ENCODE assay signal across 16 cellular contexts in genomic region chr6:14068133-14068532, GRCh38. TPM values are rescaled to one million over a fixed set of nuclear protein-coding genes. Genes with fewer than 3 reads are reported as not detected.
DNase-seq lines count a peak whose midpoint lies in the region; ATAC-seq and TF ChIP-seq lines count a peak whose summit lies in the region.
"Had no signal": no experiment of that assay in that cellular context is flagged by ENCODE, and none has a peak within 500 bp of the region (broad histone marks: within the 10 kb centered on the region; RNA-seq: fewer than 3 reads in every experiment).

No MANE protein-coding gene starts in this region.

- TF ChIP-seq CTCF in fibroblast of lung (conservative IDR thresholded peaks at IDR 0.05 in 1 of 2, IDR thresholded peaks at IDR 0.05 in 1 of 2; ENCODE audit: low read depth in 1 of 2, low read length in 2 of 2) (no peak), heart left ventricle (IDR thresholded peaks at IDR 0.05) (no peak)

- no peaks in the 10 kb centered on the region for H3K27me3 ChIP-seq in fibroblast of lung (ENCODE audit: control insufficient read depth, insufficient read depth, low read length)
- no peaks in the 10 kb centered on the region for H3K27me3 ChIP-seq in heart left ventricle
- H3K27me3 ChIP-seq: neural progenitor cell had no signal

- no peak overlapping the region for H3K27ac Mint-ChIP-seq in activated T-cell treated with anti-CD3 and anti-CD28 coated beads, Interleukin-2, amount 50 U/mL, for 72 hours
- H3K27ac Mint-ChIP-seq in stimulated activated memory B cell treated with anti-CD40 and anti-IgM and Interleukin-4, amounts not matched to agents 10 μg/mL and 1 μg/mL and 100 μg/mL, for 72 hours, result peak overlapping the region; percentile 96
- H3K27ac Mint-ChIP-seq in activated CD4-positive, alpha-beta T cell treated with anti-CD3 and anti-CD28 coated beads for 36 hours, result no peak overlapping the region
- H3K27ac Mint-ChIP-seq: activated naive CD4-positive, alpha-beta T cell treated with anti-CD3 and anti-CD28 coated beads, Interleukin-2, amount 50 U/mL, for 24 hours; endodermal cell had no signal

- DNase-seq in activated T-cell treated with anti-CD3 and anti-CD28 coated beads, Interleukin-2, amount 50 U/mL, for 72 hours, result no peak
- DNase-seq in activated T-cell treated with anti-CD3 and anti-CD28 coated beads for 4 hours (no peak), SW480 (ENCODE audit: low spot score) (peak; percentile 32), fibroblast of lung (ENCODE audit: low read depth in 2 of 2) (peak; percentile 86 to 98), heart left ventricle (no peak), DMS79 (lab: John Stamatoyannopoulos, UW) (no peak)
- DNase-seq in activated CD4-positive, alpha-beta T cell treated with anti-CD3 and anti-CD28 coated beads for 36 hours, result no peak
- DNase-seq: activated CD4-positive, CD25-positive, alpha-beta regulatory T cell treated with anti-CD3 and anti-CD28 coated beads, Interleukin-2, amount 50 U/mL, for 72 hours; AML-193; endodermal cell; NCI-H2227 treated with DMSO at 0.1 percent for 48 hours; Right ventricle myocardium superior had no signal

- TF ChIP-seq POLR2A in heart left ventricle (IDR thresholded peaks at IDR 0.05), result no peak

- intact Hi-C loops in heart left ventricle (cut with DNase I), result loop anchor here in 8 of 10 donors (2.0 to 10.0 kb wide), 7 partner anchors 156 to 736 kb away; no protein-coding TSS in a partner anchor
- intact Hi-C loops in activated CD4-positive, alpha-beta T cell treated with anti-CD3 and anti-CD28 coated beads for 36 hours (cut with DNase I, micrococcal nuclease), result loop anchor here (5.0 kb wide), 5 partner anchors 74 to 1176 kb away; partner anchors contain the start of gene SIRT5 (in 1 of the 2)

- no peaks in the 10 kb centered on the region for H4K20me1 ChIP-seq in fibroblast of lung (ENCODE audit: control insufficient read depth, extremely low read depth, insufficient read depth, low read length)

- H3K9me3 ChIP-seq in fibroblast of lung (ENCODE audit: control insufficient read depth, insufficient read depth, low read depth, low read length), result no peaks in the 10 kb centered on the region
- no peaks in the 10 kb centered on the region for H3K9me3 ChIP-seq in heart left ventricle

- no peaks in the 10 kb centered on the region for H3K9me3 Mint-ChIP-seq in activated T-cell treated with anti-CD3 and anti-CD28 coated beads, Interleukin-2, amount 50 U/mL, for 72 hours
- no peaks in the 10 kb centered on the region for H3K9me3 Mint-ChIP-seq in stimulated activated memory B cell treated with anti-CD40 and anti-IgM and Interleukin-4, amounts not matched to agents 10 μg/mL and 1 μg/mL and 100 μg/mL, for 72 hours
- no peaks in the 10 kb centered on the region for H3K9me3 Mint-ChIP-seq in activated CD4-positive, alpha-beta T cell treated with anti-CD3 and anti-CD28 coated beads for 36 hours (ENCODE audit: low read depth)
- H3K9me3 Mint-ChIP-seq: activated naive CD4-positive, alpha-beta T cell treated with anti-CD3 and anti-CD28 coated beads, Interleukin-2, amount 50 U/mL, for 24 hours; neural progenitor cell had no signal

- H3K4me1 ChIP-seq in fibroblast of lung (ENCODE audit: control insufficient read depth, extremely low read depth, insufficient read depth, low read length), result no peaks in the 10 kb centered on the region
- H3K4me1 ChIP-seq in heart left ventricle, result peaks cover 0 to 7% (median 0%) of the 10 kb centered on the region in 12 donors
- H3K4me1 ChIP-seq: neural progenitor cell had no signal

- peak; percentile 49 to 54 for ATAC-seq in activated T-cell treated with anti-CD3 and anti-CD28 coated beads, Interleukin-2, amount 50 U/mL, for 72 hours (replicated peaks in 1 of 2)
- ATAC-seq in stimulated activated memory B cell treated with anti-CD40 and anti-IgM and Interleukin-4, amounts not matched to agents 10 μg/mL and 1 μg/mL and 100 μg/mL, for 72 hours, result no peak
- ATAC-seq in heart left ventricle, result no peak
- no peak for ATAC-seq in activated CD4-positive, alpha-beta T cell treated with anti-CD3 and anti-CD28 coated beads for 36 hours
- ATAC-seq: K562 had no signal

- H2AFZ ChIP-seq in fibroblast of lung (ENCODE audit: low read length), result no peak overlapping the region
- H2AFZ ChIP-seq: neural progenitor cell had no signal

- 81 to 85% (median 84%) methylated on average over 5 of the region's 5 CpGs for WGBS in heart left ventricle, 4 donors

- H3K27ac ChIP-seq in fibroblast of lung (ENCODE audit: insufficient read depth, low read length), result no peak overlapping the region
- no peak overlapping the region for H3K27ac ChIP-seq in heart left ventricle
- H3K27ac ChIP-seq: neural progenitor cell had no signal

- H3K4me3 Mint-ChIP-seq in activated T-cell treated with anti-CD3 and anti-CD28 coated beads, Interleukin-2, amount 50 U/mL, for 72 hours, result peak overlapping the region; percentile 9 to 25
- H3K4me3 Mint-ChIP-seq in stimulated activated memory B cell treated with anti-CD40 and anti-IgM and Interleukin-4, amounts not matched to agents 10 μg/mL and 1 μg/mL and 100 μg/mL, for 72 hours, result no peak overlapping the region
- no peak overlapping the region for H3K4me3 Mint-ChIP-seq in activated CD4-positive, alpha-beta T cell treated with anti-CD3 and anti-CD28 coated beads for 36 hours
- H3K4me3 Mint-ChIP-seq: activated naive CD4-positive, alpha-beta T cell treated with anti-CD3 and anti-CD28 coated beads, Interleukin-2, amount 50 U/mL, for 24 hours; endodermal cell; neural progenitor cell had no signal

- peaks cover 29% of the 10 kb centered on the region for H3K4me1 Mint-ChIP-seq in activated T-cell treated with anti-CD3 and anti-CD28 coated beads, Interleukin-2, amount 50 U/mL, for 72 hours (ENCODE audit: low read depth)
- H3K4me1 Mint-ChIP-seq in stimulated activated memory B cell treated with anti-CD40 and anti-IgM and Interleukin-4, amounts not matched to agents 10 μg/mL and 1 μg/mL and 100 μg/mL, for 72 hours, result peaks cover 55% of the 10 kb centered on the region
- H3K4me1 Mint-ChIP-seq in activated CD4-positive, alpha-beta T cell treated with anti-CD3 and anti-CD28 coated beads for 36 hours, result peaks cover 9% of the 10 kb centered on the region
- H3K4me1 Mint-ChIP-seq: neural progenitor cell had no signal

- no peaks in the 10 kb centered on the region for H3K79me2 ChIP-seq in fibroblast of lung (ENCODE audit: control insufficient read depth, insufficient read depth, low read length)

- no peaks in the 10 kb centered on the region for H3K36me3 Mint-ChIP-seq in activated T-cell treated with anti-CD3 and anti-CD28 coated beads, Interleukin-2, amount 50 U/mL, for 72 hours (ENCODE audit: insufficient read depth in 2 of 2)
- no peaks in the 10 kb centered on the region for H3K36me3 Mint-ChIP-seq in stimulated activated memory B cell treated with anti-CD40 and anti-IgM and Interleukin-4, amounts not matched to agents 10 μg/mL and 1 μg/mL and 100 μg/mL, for 72 hours
- no peaks in the 10 kb centered on the region for H3K36me3 Mint-ChIP-seq in activated CD4-positive, alpha-beta T cell treated with anti-CD3 and anti-CD28 coated beads for 36 hours (ENCODE audit: low read depth)
- H3K36me3 Mint-ChIP-seq: activated naive CD4-positive, alpha-beta T cell treated with anti-CD3 and anti-CD28 coated beads, Interleukin-2, amount 50 U/mL, for 24 hours; neural progenitor cell had no signal

- H3K36me3 ChIP-seq in fibroblast of lung (ENCODE audit: control insufficient read depth, insufficient read depth, low read length) (no peaks in the 10 kb centered on the region), heart left ventricle (no peaks in the 10 kb centered on the region)
- H3K36me3 ChIP-seq: neural progenitor cell had no signal

- H3K4me3 ChIP-seq in fibroblast of lung (replicated peaks in 1 of 4; ENCODE audit: control extremely low read depth in 1 of 4, insufficient read depth in 1 of 4, low read depth in 3 of 4, low read length in 4 of 4), result no peak overlapping the region
- no peak overlapping the region for H3K4me3 ChIP-seq in heart left ventricle
- H3K4me3 ChIP-seq: K562, neural progenitor cell had no signal

- POLR2A ChIA-PET in activated CD4-positive, alpha-beta T cell treated with anti-CD3 and anti-CD28 coated beads for 36 hours (lab: Charles Lee), result no interaction called here

- H3K4me2 ChIP-seq in fibroblast of lung (ENCODE audit: extremely low read depth, insufficient read depth, low read length), result no peak overlapping the region
- H3K4me2 ChIP-seq: neural progenitor cell had no signal

- no peak overlapping the region for H3K9ac ChIP-seq in fibroblast of lung (ENCODE audit: insufficient read depth, low read length)
- H3K9ac ChIP-seq: neural progenitor cell had no signal

- peaks cover 8% of the 10 kb centered on the region for H3K27me3 Mint-ChIP-seq in activated T-cell treated with anti-CD3 and anti-CD28 coated beads, Interleukin-2, amount 50 U/mL, for 72 hours (ENCODE audit: low read depth)
- no peaks in the 10 kb centered on the region for H3K27me3 Mint-ChIP-seq in stimulated activated memory B cell treated with anti-CD40 and anti-IgM and Interleukin-4, amounts not matched to agents 10 μg/mL and 1 μg/mL and 100 μg/mL, for 72 hours
- peaks cover 3% of the 10 kb centered on the region for H3K27me3 Mint-ChIP-seq in activated CD4-positive, alpha-beta T cell treated with anti-CD3 and anti-CD28 coated beads for 36 hours
- H3K27me3 Mint-ChIP-seq: activated naive CD4-positive, alpha-beta T cell treated with anti-CD3 and anti-CD28 coated beads, Interleukin-2, amount 50 U/mL, for 24 hours had no signal

- CTCF ChIA-PET in activated CD4-positive, alpha-beta T cell treated with anti-CD3 and anti-CD28 coated beads for 36 hours (lab: Charles Lee), result interaction anchor here (0.6 to 7.6 kb wide), 12 partner anchors 7 to 494 kb away, joined by 3 to 98 read pairs (median 10); partner anchors contain the start of gene SIRT5

RNA-seq across cellular contexts. Expression of gene CD83, which starts 49.4 kb away (rescaled TPM):
- total RNA-seq in activated T-cell treated with anti-CD3 and anti-CD28 coated beads, Interleukin-2, amount 50 U/mL, for 72 hours, result 10 to 100 TPM; 19.9 to 26.6 TPM
- 1.3 and 5.0 TPM in 2 replicates for total RNA-seq in fibroblast of lung
- 2.1 and 5.9 TPM in 2 replicates for polyA plus RNA-seq in fibroblast of lung
- 1.6 and 6.0 TPM in 2 replicates for polyA plus RNA-seq in fibroblast of lung (2012)
- 0.52 and 0.59 TPM in 2 replicates for polyA minus RNA-seq in fibroblast of lung (ENCODE audit: low replicate concordance)
- total RNA-seq in heart left ventricle, result 10 to 100 TPM in 1 of 9 donors, 1 to 10 TPM in 6, under 1 TPM in 2; 0.56 to 10.3 (median 2.0) TPM
- under 1 TPM; 0.38 to 0.71 TPM for polyA plus RNA-seq in heart left ventricle
- total RNA-seq in activated CD4-positive, alpha-beta T cell treated with anti-CD3 and anti-CD28 coated beads for 36 hours, result 10 to 100 TPM; 22.0 to 22.9 TPM

Comparison
In these comparisons a context has a peak if more than half of its experiments do, and no peak if none do; other contexts are left out.
1. ATAC-seq: peak in activated T-cell treated with anti-CD3 and anti-CD28 coated beads, Interleukin-2, amount 50 U/mL, for 72 hours (2 of 2); none in stimulated activated memory B cell treated with anti-CD40 and anti-IgM and Interleukin-4, amounts not matched to agents 10 μg/mL and 1 μg/mL and 100 μg/mL, for 72 hours (single experiment), heart left ventricle (0 of 4) and activated CD4-positive, alpha-beta T cell treated with anti-CD3 and anti-CD28 coated beads for 36 hours (single experiment).
2. DNase-seq: peak in SW480 (single experiment) and fibroblast of lung (2 of 2); none in activated T-cell treated with anti-CD3 and anti-CD28 coated beads, Interleukin-2, amount 50 U/mL, for 72 hours (0 of 2), activated T-cell treated with anti-CD3 and anti-CD28 coated beads for 4 hours (single experiment), heart left ventricle (0 of 5), DMS79 (single experiment) and activated CD4-positive, alpha-beta T cell treated with anti-CD3 and anti-CD28 coated beads for 36 hours (single experiment).
3. H3K4me3 Mint-ChIP-seq: peak in activated T-cell treated with anti-CD3 and anti-CD28 coated beads, Interleukin-2, amount 50 U/mL, for 72 hours (2 of 2); none in stimulated activated memory B cell treated with anti-CD40 and anti-IgM and Interleukin-4, amounts not matched to agents 10 μg/mL and 1 μg/mL and 100 μg/mL, for 72 hours (single experiment) and activated CD4-positive, alpha-beta T cell treated with anti-CD3 and anti-CD28 coated beads for 36 hours (single experiment).